In the genomic region with DNA sequence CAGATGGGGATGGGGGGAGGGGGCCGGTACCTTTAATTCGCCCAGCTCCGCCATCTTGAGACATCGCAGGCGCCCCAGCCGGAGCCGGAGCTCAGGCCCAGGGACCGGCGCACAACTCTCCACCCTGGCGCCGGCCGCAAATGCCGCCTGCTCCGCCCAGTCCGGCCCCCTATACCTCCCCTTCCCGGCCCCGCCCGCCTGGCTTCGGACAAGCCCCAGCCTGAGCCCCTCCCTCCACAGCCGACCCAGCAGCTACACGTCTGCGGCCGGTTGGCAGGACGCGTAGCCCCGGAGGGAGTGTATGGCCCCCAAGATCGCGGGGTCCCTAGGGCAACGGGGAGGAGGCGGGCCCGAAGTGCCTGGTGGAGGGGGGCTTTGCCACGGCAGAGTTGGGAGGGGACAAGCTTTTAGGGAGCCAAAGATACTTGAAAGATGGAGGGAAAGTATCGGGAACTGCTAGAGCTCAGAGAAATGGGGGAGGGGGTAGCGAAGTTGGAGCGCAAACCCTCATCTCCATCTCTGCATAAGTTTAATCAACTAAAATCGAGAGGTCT, we compare ENCODE assay signal across 8 cellular contexts.
DNase-seq lines count a peak whose midpoint lies in the region; ATAC-seq and TF ChIP-seq lines count a peak whose summit lies in the region.

A gene (minus strand): TSS at position 145 of the 554 bp plus-strand sequence. CDS start 91 bp downstream, at position 54.

- peak within 1 kb of the TSS; percentile 86 for H3K4me3 ChIP-seq in astrocyte of the cerebellum (ENCODE audit: low read depth, low read length)

- ATAC-seq in GM18505 (IDR thresholded peaks at IDR 0.05; ENCODE audit: unreplicated experiment) (peak; percentile 85), HG02970 (IDR thresholded peaks at IDR 0.05; ENCODE audit: low FRiP score, unreplicated experiment) (peak; percentile 74)

- TF ChIP-seq POLR2A in GM18505 (IDR thresholded peaks at IDR 0.05; ENCODE audit: borderline replicate concordance, extremely low read depth, insufficient read depth, insufficient read length), result peak; percentile 40

- in situ Hi-C loops in astrocyte of the cerebellum (cut with HindIII; ENCODE audit: low sequenced_read_pairs), result no loop called here

- peak; percentile 80 to 82 for DNase-seq in NCI-H1930 (lab: John Stamatoyannopoulos, UW)
- DNase-seq in T1000 (lab: John Stamatoyannopoulos, UW), result peak; percentile 89
- DNase-seq in astrocyte of the cerebellum (ENCODE audit: low read depth), result peak; percentile 79
- peak; percentile 97 for DNase-seq in hepatic stellate cell (ENCODE audit: low spot score)
- peak; percentile 92 for DNase-seq in retina
- DNase-seq in OCI-M2 (lab: John Stamatoyannopoulos, UW; ENCODE audit: unreplicated experiment), result no peak

- TF ChIP-seq CTCF in astrocyte of the cerebellum (IDR thresholded peaks at IDR 0.05; ENCODE audit: low read depth, low read length, missing control alignments), result no peak
